In genomic region chr17:12548558-12548957, GRCh38 we compare ENCODE assay signal across 14 cellular contexts.
"Had no signal": no experiment of that assay in that cellular context is flagged by ENCODE, and none has a peak within 500 bp of the region (broad histone marks: within the 10 kb centered on the region; RNA-seq: fewer than 3 reads in every experiment).

No MANE protein-coding gene starts in this region.

- H3K9me3 ChIP-seq: breast epithelium, gastroesophageal sphincter, lower lobe of right lung, tibial nerve had no signal

- H3K27ac ChIP-seq: breast epithelium, lower lobe of right lung had no signal

- DNase-seq: activated CD4-positive, alpha-beta T cell treated with anti-CD3 and anti-CD28 coated beads for 48 hours; activated effector memory CD4-positive, alpha-beta T cell treated with Interleukin-2 at 50 U/mL for 16 hours; activated T-cell treated with anti-CD3 and anti-CD28 coated beads for 4 hours; amygdala; effector CD4-positive, alpha-beta T cell; hippocampal formation; kidney glomerular epithelial cell; lower lobe of right lung; naive thymus-derived CD4-positive, alpha-beta T cell; posterior cingulate gyrus; stimulated activated CD4-positive, alpha-beta T cell treated with anti-CD3 and anti-CD28 coated beads, Interleukin-4, amount 100 ng/mL, for 24 hours had no signal

- H3K4me1 ChIP-seq: breast epithelium, lower lobe of right lung, tibial nerve had no signal

- H3K4me3 ChIP-seq: breast epithelium, gastroesophageal sphincter, lower lobe of right lung, tibial nerve had no signal

- H3K36me3 ChIP-seq: breast epithelium, gastroesophageal sphincter, lower lobe of right lung, tibial nerve had no signal

- H3K27me3 ChIP-seq: breast epithelium, gastroesophageal sphincter, tibial nerve had no signal
